11 cellular contexts compared by ENCODE assay signal in the genomic region with DNA sequence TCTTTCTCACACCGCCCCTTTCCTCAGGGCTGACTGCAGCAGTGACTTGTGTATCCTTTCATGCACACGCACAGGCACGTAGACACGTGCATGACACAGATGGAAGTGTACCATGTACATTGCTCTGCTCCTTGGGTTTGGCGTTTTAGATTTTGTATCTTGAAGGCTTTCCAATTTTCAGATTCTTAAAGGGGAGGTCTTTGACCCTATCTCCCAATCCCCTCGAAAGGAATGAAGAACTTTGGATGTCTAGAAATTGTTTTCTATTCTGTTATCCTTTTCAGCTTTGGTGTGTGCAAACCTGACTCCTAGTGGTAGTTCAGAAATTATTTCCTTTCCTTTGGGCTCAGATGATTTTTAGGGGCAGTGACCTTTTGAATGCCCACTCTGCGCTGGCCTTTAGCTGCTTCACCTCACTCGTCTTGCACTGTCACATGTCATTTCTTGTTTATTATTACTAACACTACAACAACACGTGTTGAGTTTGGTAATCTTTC.
DNase-seq lines count a peak whose midpoint lies in the region; ATAC-seq and TF ChIP-seq lines count a peak whose summit lies in the region.
"Had no signal": no experiment of that assay in that cellular context is flagged by ENCODE, and none has a peak within 500 bp of the region (broad histone marks: within the 10 kb centered on the region; RNA-seq: fewer than 3 reads in every experiment).

No MANE protein-coding gene starts in this region.

- TF ChIP-seq EP300 in transverse colon (IDR thresholded peaks at IDR 0.05; ENCODE audit: low read depth): no peak

- no peak overlapping the region for H3K4me3 ChIP-seq in cardiac muscle cell
- no peak overlapping the region for H3K4me3 ChIP-seq in fibroblast of pulmonary artery (replicated peaks; ENCODE audit: low read depth, low read length)
- H3K4me3 ChIP-seq in transverse colon: no peak overlapping the region

- H3K27me3 ChIP-seq in cardiac muscle cell (no peaks in the 10 kb centered on the region), transverse colon (no peaks in the 10 kb centered on the region)

- H3K36me3 ChIP-seq in cardiac muscle cell: no peaks in the 10 kb centered on the region
- no peaks in the 10 kb centered on the region for H3K36me3 ChIP-seq in transverse colon

- ATAC-seq in Right ventricle myocardium inferior (no peak), GM21390 (IDR thresholded peaks at IDR 0.05; ENCODE audit: unreplicated experiment) (no peak)

- WGBS in transverse colon (ENCODE audit: low coverage in 1 of 2), 2 donors: 66 to 82% methylated on average over 5 to 9 of the region's 9 CpGs

- TF ChIP-seq CTCF in cardiac muscle cell (IDR thresholded peaks at IDR 0.05; ENCODE audit: low read depth, low read length) (peak; percentile 47), fibroblast of pulmonary artery (IDR thresholded peaks at IDR 0.05; ENCODE audit: low read length, missing control alignments) (peak; percentile 51), transverse colon (IDR thresholded peaks at IDR 0.05) (peak in 4 of 5 experiments; percentile 20 to 38 (median 26))

- no peak for TF ChIP-seq POLR2A in transverse colon (IDR thresholded peaks at IDR 0.05)

- in situ Hi-C loops in transverse colon (cut with MboI; ENCODE audit: low pct_ligation_motif_present in 1 of 4, low pct_unique_long_range_greater_than_20kb in 1 of 4, low sequenced_read_pairs in 3 of 4): no loop called here

- H3K9me3 ChIP-seq in cardiac muscle cell (ENCODE audit: low read depth): no peaks in the 10 kb centered on the region
- no peaks in the 10 kb centered on the region for H3K9me3 ChIP-seq in transverse colon

- peak; percentile 17 to 31 for DNase-seq in cardiac muscle cell (ENCODE audit: low read depth in 1 of 2, low spot score in 1 of 2)
- DNase-seq in Right ventricle myocardium inferior (ENCODE audit: missing footprints): no peak
- peak; percentile 4 for DNase-seq in RPMI7951 (ENCODE audit: low read depth)
- peak; percentile 39 for DNase-seq in fibroblast of pulmonary artery (ENCODE audit: low read depth)
- DNase-seq in transverse colon: no peak
- no peak for DNase-seq in DMS153 treated with DMSO at 0.1 percent for 48 hours (lab: John Stamatoyannopoulos, UW; ENCODE audit: unreplicated experiment)
- DNase-seq in DMS79 treated with DMSO at 0.1 percent for 48 hours (lab: John Stamatoyannopoulos, UW): no peak
- DNase-seq: effector memory CD4-positive, alpha-beta T cell; GF-D8; SHP77 had no signal

- intact Hi-C loops in Right ventricle myocardium inferior (cut with DNase I): no loop called here
- intact Hi-C loops in transverse colon (cut with DNase I; ENCODE audit: low total_unique reads): no loop called here

- H3K4me1 ChIP-seq in cardiac muscle cell (ENCODE audit: low read depth) (peaks cover 2% of the 10 kb centered on the region), transverse colon (peaks cover 0 to 6% (median 2%) of the 10 kb centered on the region in 4 donors)

- H3K27ac ChIP-seq in cardiac muscle cell: no peak overlapping the region
- H3K27ac ChIP-seq in transverse colon: no peak overlapping the region

Comparison
In these comparisons a context has a peak if more than half of its experiments do, and no peak if none do; other contexts are left out.
1. DNase-seq: peak in cardiac muscle cell (2 of 2), RPMI7951 (single experiment) and fibroblast of pulmonary artery (single experiment); none in Right ventricle myocardium inferior (single experiment), transverse colon (single experiment), DMS153 treated with DMSO at 0.1 percent for 48 hours (single experiment) and DMS79 treated with DMSO at 0.1 percent for 48 hours (single experiment).
2. Peak in every context shown above with its lines, with median percentiles within 50 percentile points of each other: CTCF ChIP-seq.